7 cellular contexts compared by ENCODE assay signal in the genomic region with DNA sequence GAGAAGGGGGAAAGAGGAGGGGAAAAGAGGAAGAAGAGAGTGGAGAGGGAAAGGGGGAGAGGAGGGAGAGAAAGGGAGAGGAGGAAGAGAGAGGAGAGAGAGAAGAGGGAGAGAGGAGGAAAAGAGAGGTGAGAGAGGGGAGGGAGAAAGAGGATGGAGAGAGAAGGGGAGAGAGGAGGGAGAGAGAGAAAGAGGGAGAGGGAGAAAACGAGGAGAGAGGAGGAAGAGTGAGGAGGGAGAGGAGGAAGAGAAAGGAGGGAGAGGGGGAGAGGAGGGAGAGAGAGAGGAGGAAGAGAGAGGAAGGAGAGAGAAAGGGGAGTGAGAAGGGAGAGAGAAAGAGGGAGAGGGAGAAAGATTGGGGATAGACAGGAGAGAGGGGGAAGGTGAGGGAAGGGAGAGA.
"Had no signal": no experiment of that assay in that cellular context is flagged by ENCODE, and none has a peak within 500 bp of the region (broad histone marks: within the 10 kb centered on the region; RNA-seq: fewer than 3 reads in every experiment).

No MANE protein-coding gene starts in this region.

- DNase-seq: IMR-90, KBM-7, KG1 had no signal

- FAIRE-seq: HTR-8/SVneo, K562 had no signal

- H3K27ac ChIP-seq: HL-60, KMS-11 had no signal

- H3K4me2 ChIP-seq: KMS-11 had no signal

- H3K4me3 ChIP-seq: K562 had no signal

- H3K9ac ChIP-seq: KMS-11 had no signal

- ATAC-seq: K562 had no signal
